ENCODE assay signal across 1 cellular context in the genomic region with DNA sequence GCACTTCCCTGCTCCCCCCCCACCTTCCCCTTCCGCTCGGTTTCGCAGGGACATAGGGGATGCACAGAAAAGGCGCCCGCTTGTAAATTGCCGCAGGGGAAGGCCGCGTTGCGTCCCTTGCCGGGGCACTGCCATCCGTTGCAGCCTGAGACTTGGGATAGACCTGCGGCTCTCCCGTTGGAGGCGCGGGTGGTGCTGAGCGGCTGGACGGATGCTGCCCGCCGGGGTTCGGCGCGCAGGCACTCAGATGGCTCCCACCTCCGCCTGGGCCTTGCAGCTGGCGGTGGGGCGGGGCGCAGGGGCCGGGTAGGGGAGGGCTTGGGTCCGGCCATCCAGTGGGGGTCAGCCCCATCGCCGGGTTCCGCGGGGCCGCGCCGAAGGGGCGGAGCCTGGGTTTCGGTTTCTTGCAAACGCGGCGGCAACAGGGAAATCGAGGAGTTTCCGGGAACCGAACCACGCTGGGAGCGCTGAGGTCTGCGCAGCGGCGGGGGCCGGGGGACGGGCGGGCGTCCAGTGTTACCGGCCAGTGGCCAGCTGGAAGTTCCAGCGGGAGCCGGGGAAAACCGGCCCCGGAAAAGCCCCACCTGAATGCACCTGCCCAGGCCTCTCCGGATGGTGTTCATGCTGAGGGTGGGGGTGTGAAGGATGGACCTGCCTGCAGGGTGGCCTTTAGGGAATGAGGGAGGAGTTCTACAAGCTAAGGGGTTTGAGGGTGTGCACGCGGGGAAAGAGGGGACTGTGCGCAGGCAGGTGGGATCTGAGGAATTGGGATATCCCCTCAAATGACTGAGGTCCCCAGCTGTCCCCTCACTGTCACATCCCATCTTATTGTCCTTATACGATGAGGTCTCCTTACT.
A peak's percentile ranks its signal among the peaks of the same experiment; 100 is the strongest.
TF ChIP-seq lines count a peak whose summit lies in the region.

No MANE protein-coding gene starts in this region.

TF ChIP-seq in SK-N-SH, 30 proteins besides CTCF, POLR2A, EP300 and RAD21:
- TF ChIP-seq, protein P1, sequence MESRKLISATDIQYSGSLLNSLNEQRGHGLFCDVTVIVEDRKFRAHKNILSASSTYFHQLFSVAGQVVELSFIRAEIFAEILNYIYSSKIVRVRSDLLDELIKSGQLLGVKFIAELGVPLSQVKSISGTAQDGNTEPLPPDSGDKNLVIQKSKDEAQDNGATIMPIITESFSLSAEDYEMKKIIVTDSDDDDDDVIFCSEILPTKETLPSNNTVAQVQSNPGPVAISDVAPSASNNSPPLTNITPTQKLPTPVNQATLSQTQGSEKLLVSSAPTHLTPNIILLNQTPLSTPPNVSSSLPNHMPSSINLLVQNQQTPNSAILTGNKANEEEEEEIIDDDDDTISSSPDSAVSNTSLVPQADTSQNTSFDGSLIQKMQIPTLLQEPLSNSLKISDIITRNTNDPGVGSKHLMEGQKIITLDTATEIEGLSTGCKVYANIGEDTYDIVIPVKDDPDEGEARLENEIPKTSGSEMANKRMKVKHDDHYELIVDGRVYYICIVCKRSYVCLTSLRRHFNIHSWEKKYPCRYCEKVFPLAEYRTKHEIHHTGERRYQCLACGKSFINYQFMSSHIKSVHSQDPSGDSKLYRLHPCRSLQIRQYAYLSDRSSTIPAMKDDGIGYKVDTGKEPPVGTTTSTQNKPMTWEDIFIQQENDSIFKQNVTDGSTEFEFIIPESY (IDR thresholded peaks at IDR 0.05; ENCODE audit: borderline replicate concordance, low read depth) = no peak
- TF ChIP-seq, protein P2, sequence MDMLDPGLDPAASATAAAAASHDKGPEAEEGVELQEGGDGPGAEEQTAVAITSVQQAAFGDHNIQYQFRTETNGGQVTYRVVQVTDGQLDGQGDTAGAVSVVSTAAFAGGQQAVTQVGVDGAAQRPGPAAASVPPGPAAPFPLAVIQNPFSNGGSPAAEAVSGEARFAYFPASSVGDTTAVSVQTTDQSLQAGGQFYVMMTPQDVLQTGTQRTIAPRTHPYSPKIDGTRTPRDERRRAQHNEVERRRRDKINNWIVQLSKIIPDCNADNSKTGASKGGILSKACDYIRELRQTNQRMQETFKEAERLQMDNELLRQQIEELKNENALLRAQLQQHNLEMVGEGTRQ (IDR thresholded peaks at IDR 0.05; ENCODE audit: borderline replicate concordance, low read depth, low read length) = no peak
- TF ChIP-seq RFX5 (IDR thresholded peaks at IDR 0.05; ENCODE audit: low read length) (no peak), MXI1 (IDR thresholded peaks at IDR 0.05; ENCODE audit: low read depth, low read length) (0 out of 2 replicates have a peak, but pooled peaks have one; percentile 47), POLR2AphosphoS5 (IDR thresholded peaks at IDR 0.05; ENCODE audit: low read depth, low read length) (peak; percentile 48; the same call in 1 of the 2 replicates), YY1 (IDR thresholded peaks at IDR 0.05; ENCODE audit: low read depth) (0 out of 2 replicates have a peak, but pooled peaks have one; percentile 39), FOSL2 (IDR thresholded peaks at IDR 0.05; ENCODE audit: borderline replicate concordance, low read depth) (no peak; the same call in 1 of the 2 replicates), JUND (IDR thresholded peaks at IDR 0.05) (no peak), SMC3 (IDR thresholded peaks at IDR 0.05; ENCODE audit: low read depth, low read length) (no peak), RXRA (IDR thresholded peaks at IDR 0.05; ENCODE audit: borderline replicate concordance, low read depth) (0 out of 2 replicates have a peak, but pooled peaks have one; percentile 37), GABPA (IDR thresholded peaks at IDR 0.05; ENCODE audit: low read depth) (no peak), IRF3 (IDR thresholded peaks at IDR 0.05; ENCODE audit: low read depth, low read length) (no peak), CHD2 (IDR thresholded peaks at IDR 0.05; ENCODE audit: low read length, partially characterized antibody) (no peak), MEF2A (IDR thresholded peaks at IDR 0.05; ENCODE audit: borderline replicate concordance, low read depth) (no peak; the same call in 1 of the 2 replicates), MAX (IDR thresholded peaks at IDR 0.05; ENCODE audit: low read depth) (no peak; the same call in 1 of the 2 replicates), TEAD4 (IDR thresholded peaks at IDR 0.05; ENCODE audit: borderline replicate concordance, insufficient read depth) (no peak), EZH2phosphoT487 (IDR thresholded peaks at IDR 0.05; ENCODE audit: borderline replicate concordance, low read depth) (no peak), FOXJ3 (CRISPR knock-in tag; IDR thresholded peaks at IDR 0.05) (0 out of 2 replicates have a peak, but pooled peaks have one; percentile 41), ELF1 (IDR thresholded peaks at IDR 0.05) (peak; percentile 68), NFIC (IDR thresholded peaks at IDR 0.05; ENCODE audit: borderline replicate concordance) (no peak), NRF1 (IDR thresholded peaks at IDR 0.05; ENCODE audit: low read depth, low read length) (no peak), FOXM1 (IDR thresholded peaks at IDR 0.05; ENCODE audit: low read depth) (no peak), TAF1 (IDR thresholded peaks at IDR 0.05; ENCODE audit: borderline replicate concordance, low read depth, low read length) (peak; percentile 23; the same call in 1 of the 2 replicates), TCF12 (IDR thresholded peaks at IDR 0.05) (peak; percentile 49)
- TF ChIP-seq, protein P3, sequence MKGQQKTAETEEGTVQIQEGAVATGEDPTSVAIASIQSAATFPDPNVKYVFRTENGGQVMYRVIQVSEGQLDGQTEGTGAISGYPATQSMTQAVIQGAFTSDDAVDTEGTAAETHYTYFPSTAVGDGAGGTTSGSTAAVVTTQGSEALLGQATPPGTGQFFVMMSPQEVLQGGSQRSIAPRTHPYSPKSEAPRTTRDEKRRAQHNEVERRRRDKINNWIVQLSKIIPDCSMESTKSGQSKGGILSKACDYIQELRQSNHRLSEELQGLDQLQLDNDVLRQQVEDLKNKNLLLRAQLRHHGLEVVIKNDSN (IDR thresholded peaks at IDR 0.05; ENCODE audit: borderline replicate concordance, low read depth) = no peak
- TF ChIP-seq, protein P4, sequence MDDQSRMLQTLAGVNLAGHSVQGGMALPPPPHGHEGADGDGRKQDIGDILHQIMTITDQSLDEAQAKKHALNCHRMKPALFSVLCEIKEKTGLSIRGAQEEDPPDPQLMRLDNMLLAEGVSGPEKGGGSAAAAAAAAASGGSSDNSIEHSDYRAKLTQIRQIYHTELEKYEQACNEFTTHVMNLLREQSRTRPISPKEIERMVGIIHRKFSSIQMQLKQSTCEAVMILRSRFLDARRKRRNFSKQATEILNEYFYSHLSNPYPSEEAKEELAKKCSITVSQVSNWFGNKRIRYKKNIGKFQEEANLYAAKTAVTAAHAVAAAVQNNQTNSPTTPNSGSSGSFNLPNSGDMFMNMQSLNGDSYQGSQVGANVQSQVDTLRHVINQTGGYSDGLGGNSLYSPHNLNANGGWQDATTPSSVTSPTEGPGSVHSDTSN (IDR thresholded peaks at IDR 0.05) = peak; percentile 24; the same call in 1 of the 2 replicates
